ENCODE assay signal across 8 cellular contexts in the genomic region with DNA sequence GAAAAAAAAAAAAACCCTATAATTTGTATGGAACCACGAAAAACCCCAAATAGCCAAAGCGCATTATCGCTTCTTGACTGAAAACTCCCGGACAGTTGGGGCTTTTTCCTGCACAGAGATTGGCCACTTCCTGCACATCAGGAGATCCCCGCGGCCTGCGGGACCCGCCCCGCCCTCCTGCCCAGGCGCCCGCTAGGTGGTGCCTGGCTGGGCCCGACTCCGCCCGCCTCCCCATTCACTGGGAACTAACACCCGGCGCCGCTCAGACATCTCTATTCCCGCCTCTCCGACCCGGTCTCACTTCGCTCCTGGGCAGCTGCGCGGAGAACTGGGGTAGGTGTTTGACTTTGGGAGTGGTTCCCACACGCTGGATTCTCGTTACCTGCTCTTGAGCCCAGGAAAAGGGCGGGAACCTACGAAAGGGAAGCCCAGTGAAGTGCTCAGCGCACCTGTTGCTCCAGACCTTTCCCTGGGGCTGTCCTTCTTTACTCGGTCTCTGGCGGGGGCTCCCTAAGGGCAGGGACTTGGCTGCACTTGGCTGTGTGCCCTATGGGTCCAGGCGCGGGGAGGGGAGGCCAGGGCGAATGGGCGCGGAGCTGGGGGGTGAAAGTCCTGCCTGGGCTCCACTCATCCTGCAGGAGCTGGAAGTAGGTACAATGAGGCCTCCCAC. TPM values are rescaled to one million over a fixed set of nuclear protein-coding genes. Genes with fewer than 3 reads are reported as not detected.
DNase-seq lines count a peak whose midpoint lies in the region; ATAC-seq, FAIRE-seq and TF ChIP-seq lines count a peak whose summit lies in the region.

HMSD (plus strand) TSS at position 234 of the 670 bp plus-strand sequence. CDS start 4,155 bp downstream, outside the sequence.

- intact Hi-C loops in body of pancreas (cut with DNase I) (no loop called here), kidney (cut with DNase I) (no loop called here)

- H3K4me1 ChIP-seq in SK-N-SH (ENCODE audit: control insufficient read depth in 1 of 2, insufficient read depth in 2 of 2, low read depth in 1 of 2, low read length in 1 of 2) (no peaks in the 10 kb centered on the region; a peak in 1 of 4 replicates), body of pancreas (peaks cover 7% of the 10 kb centered on the region), kidney (ENCODE audit: control insufficient read depth in 1 of 2, insufficient read depth in 1 of 2, low read depth in 1 of 2, low read length in 2 of 2) (no peaks in the 10 kb centered on the region)

- POLR2A ChIA-PET in SK-N-SH (lab: Yijun Ruan, JAX): no interaction called here

- peak; percentile 70 for DNase-seq in Daoy (ENCODE audit: low read depth)
- DNase-seq in HK-2 (ENCODE audit: unreplicated experiment): peak; percentile 28
- DNase-seq in SK-N-SH: peak; percentile 56
- peak; percentile 44 to 66 (median 56) for DNase-seq in body of pancreas
- DNase-seq in kidney: peak; percentile 83
- peak; percentile 67 to 76 for DNase-seq in stimulated activated CD4-positive, alpha-beta T cell treated with anti-CD3 and anti-CD28 coated beads, Interleukin-2, amount 100 ng/mL, for 24 hours
- DNase-seq in ureter (ENCODE audit: low spot score): no peak

- CTCF ChIA-PET in SK-N-SH (lab: Yijun Ruan, JAX): interaction anchor here (0.6 to 1.8 kb wide), 5 partner anchors 11 to 285 kb away, joined by 3 to 5 read pairs (median 3); no protein-coding TSS in a partner anchor

- TF ChIP-seq CTCF in SK-N-SH (IDR thresholded peaks at IDR 0.05): peak; percentile 17; the same call in 1 of the 2 replicates
- TF ChIP-seq CTCF in body of pancreas (IDR thresholded peaks at IDR 0.05): peak in 6 of 7 experiments; percentile 28 to 51 (median 38)
- peak; percentile 3 for TF ChIP-seq CTCF in kidney (IDR thresholded peaks at IDR 0.05; ENCODE audit: borderline replicate concordance, extremely low read depth, insufficient read depth)

- no peak for FAIRE-seq in kidney (lab: Jason Lieb, UNC)

- H3K79me2 ChIP-seq in SK-N-SH (ENCODE audit: insufficient read depth): no peaks in the 10 kb centered on the region

- H3K9me3 ChIP-seq in SK-N-SH (no peaks in the 10 kb centered on the region), body of pancreas (no peaks in the 10 kb centered on the region), kidney (ENCODE audit: control insufficient read depth in 1 of 2, low read length in 2 of 2) (no peaks in the 10 kb centered on the region)

- peaks cover 2% of the 10 kb centered on the region; the same call in 1 of the 2 replicates for H3K27me3 ChIP-seq in SK-N-SH (ENCODE audit: insufficient read depth)
- peaks cover under 1 to 7% of the 10 kb centered on the region in 2 donors for H3K27me3 ChIP-seq in body of pancreas

- WGBS in SK-N-SH (ENCODE audit: low lambda C conversion rate): 55% methylated on average over 20 of the region's 35 CpGs
- WGBS in body of pancreas, 2 donors: 8 to 15% methylated on average over 21 to 35 of the region's 35 CpGs

- no peak within 1 kb of the TSS for H3K4me2 ChIP-seq in SK-N-SH

- TF ChIP-seq RAD21 in SK-N-SH (IDR thresholded peaks at IDR 0.05; ENCODE audit: low read length): no peak

- H3K4me3 ChIP-seq in SK-N-SH (ENCODE audit: low read depth in 2 of 2, low read length in 1 of 2) (no peak within 1 kb of the TSS), body of pancreas (no peak within 1 kb of the TSS), kidney (ENCODE audit: low read length in 2 of 2) (no peak within 1 kb of the TSS)

- no peaks in the 10 kb centered on the region for H4K20me1 ChIP-seq in SK-N-SH (ENCODE audit: insufficient read depth)

- peak; percentile 86 for ATAC-seq in GM21381 (IDR thresholded peaks at IDR 0.05; ENCODE audit: unreplicated experiment)
- peak; percentile 81 for ATAC-seq in body of pancreas

- no peak for TF ChIP-seq POLR2A in body of pancreas (IDR thresholded peaks at IDR 0.05)

- no peak within 1 kb of the TSS for H3K9ac ChIP-seq in SK-N-SH
- no peak within 1 kb of the TSS for H3K9ac ChIP-seq in kidney (ENCODE audit: low read length in 2 of 2)

- no peak within 1 kb of the TSS; the same call in 1 of the 2 replicates for H2AFZ ChIP-seq in SK-N-SH (ENCODE audit: low read depth)

- no peaks in the 10 kb centered on the region for H3K9me2 ChIP-seq in SK-N-SH

- no peak within 1 kb of the TSS for H3K27ac ChIP-seq in SK-N-SH (ENCODE audit: low read depth in 2 of 2, low read length in 1 of 2)
- no peak within 1 kb of the TSS for H3K27ac ChIP-seq in body of pancreas
- H3K27ac ChIP-seq in kidney (ENCODE audit: low read depth in 2 of 2, low read length in 2 of 2): no peak within 1 kb of the TSS

- no peak for TF ChIP-seq EP300 in SK-N-SH (IDR thresholded peaks at IDR 0.05; ENCODE audit: borderline replicate concordance in 1 of 2, low read depth in 1 of 2, low read length in 1 of 2)

- no peaks in the 10 kb centered on the region for H3F3A ChIP-seq in SK-N-SH (replicated peaks; ENCODE audit: insufficient read depth)

- H3K36me3 ChIP-seq in SK-N-SH (replicated peaks in 1 of 2; ENCODE audit: control insufficient read depth in 1 of 2, insufficient read depth in 2 of 2, low read length in 1 of 2) (no peaks in the 10 kb centered on the region), body of pancreas (replicated peaks in 1 of 2; ENCODE audit: insufficient read depth in 1 of 2, low read depth in 2 of 2) (no peaks in the 10 kb centered on the region), kidney (ENCODE audit: control insufficient read depth in 1 of 2, insufficient read depth in 2 of 2, low read length in 2 of 2) (no peaks in the 10 kb centered on the region)

TF ChIP-seq in SK-N-SH, 30 proteins besides CTCF, POLR2A, EP300 and RAD21:
- TF ChIP-seq MEF2A (IDR thresholded peaks at IDR 0.05; ENCODE audit: borderline replicate concordance, low read depth) (no peak), SIN3A (IDR thresholded peaks at IDR 0.05; ENCODE audit: borderline replicate concordance, low read depth, low read length) (no peak), RFX5 (IDR thresholded peaks at IDR 0.05; ENCODE audit: low read length) (no peak), GATA2 (CRISPR knock-in tag; IDR thresholded peaks at IDR 0.05) (no peak), EZH2phosphoT487 (IDR thresholded peaks at IDR 0.05; ENCODE audit: borderline replicate concordance, low read depth) (no peak), RXRA (IDR thresholded peaks at IDR 0.05; ENCODE audit: borderline replicate concordance, low read depth) (no peak), GABPA (IDR thresholded peaks at IDR 0.05; ENCODE audit: low read depth) (no peak), ZBTB33 (IDR thresholded peaks at IDR 0.05; ENCODE audit: borderline replicate concordance, low read depth) (no peak)
- TF ChIP-seq, protein P1, sequence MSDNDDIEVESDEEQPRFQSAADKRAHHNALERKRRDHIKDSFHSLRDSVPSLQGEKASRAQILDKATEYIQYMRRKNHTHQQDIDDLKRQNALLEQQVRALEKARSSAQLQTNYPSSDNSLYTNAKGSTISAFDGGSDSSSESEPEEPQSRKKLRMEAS (IDR thresholded peaks at IDR 0.05; ENCODE audit: low read depth): no peak
- TF ChIP-seq, protein P2, sequence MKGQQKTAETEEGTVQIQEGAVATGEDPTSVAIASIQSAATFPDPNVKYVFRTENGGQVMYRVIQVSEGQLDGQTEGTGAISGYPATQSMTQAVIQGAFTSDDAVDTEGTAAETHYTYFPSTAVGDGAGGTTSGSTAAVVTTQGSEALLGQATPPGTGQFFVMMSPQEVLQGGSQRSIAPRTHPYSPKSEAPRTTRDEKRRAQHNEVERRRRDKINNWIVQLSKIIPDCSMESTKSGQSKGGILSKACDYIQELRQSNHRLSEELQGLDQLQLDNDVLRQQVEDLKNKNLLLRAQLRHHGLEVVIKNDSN (IDR thresholded peaks at IDR 0.05; ENCODE audit: borderline replicate concordance, low read depth): no peak
- TF ChIP-seq, protein P3, sequence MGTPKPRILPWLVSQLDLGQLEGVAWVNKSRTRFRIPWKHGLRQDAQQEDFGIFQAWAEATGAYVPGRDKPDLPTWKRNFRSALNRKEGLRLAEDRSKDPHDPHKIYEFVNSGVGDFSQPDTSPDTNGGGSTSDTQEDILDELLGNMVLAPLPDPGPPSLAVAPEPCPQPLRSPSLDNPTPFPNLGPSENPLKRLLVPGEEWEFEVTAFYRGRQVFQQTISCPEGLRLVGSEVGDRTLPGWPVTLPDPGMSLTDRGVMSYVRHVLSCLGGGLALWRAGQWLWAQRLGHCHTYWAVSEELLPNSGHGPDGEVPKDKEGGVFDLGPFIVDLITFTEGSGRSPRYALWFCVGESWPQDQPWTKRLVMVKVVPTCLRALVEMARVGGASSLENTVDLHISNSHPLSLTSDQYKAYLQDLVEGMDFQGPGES (IDR thresholded peaks at IDR 0.05; ENCODE audit: low read depth, low read length): no peak

RNA-seq across cellular contexts. Expression of gene HMSD, which starts in this region (rescaled TPM):
- total RNA-seq in Daoy (2014; rRNA removed; shearing (Covaris generic)): 0.06 TPM in 1 of 2 replicates, not detected in the other
- polyA plus RNA-seq in SK-N-SH (2012; rRNA removed) (not detected in 2 replicates), kidney (ENCODE audit: insufficient read depth, low read depth, low replicate concordance) (not detected)
- not detected in 2 replicates for polyA plus RNA-seq in SK-N-SH (2012; cell fraction: cytosol; rRNA removed)
- not detected in 2 replicates for polyA plus RNA-seq in SK-N-SH (2012; cell fraction: nucleus; rRNA removed)
- total RNA-seq in body of pancreas (not detected), kidney (1.4 TPM), ureter (not detected)

Comparison
In these comparisons a context has a peak if more than half of its experiments do, and no peak if none do; other contexts are left out.
1. Peak in DNase-seq in Daoy; RNA of the gene not detected or under 1 TPM.
2. Peak in DNase-seq in SK-N-SH; RNA of the gene not detected or under 1 TPM.
3. Peak in DNase-seq and ATAC-seq in body of pancreas; RNA of the gene not detected or under 1 TPM.